In genomic region chr10:126972622-126973414, GRCh38 we compare ENCODE assay signal across 12 cellular contexts.
DNase-seq lines count a peak whose midpoint lies in the region; ATAC-seq and TF ChIP-seq lines count a peak whose summit lies in the region.
"Had no signal": no experiment of that assay in that cellular context is flagged by ENCODE, and none has a peak within 500 bp of the region (broad histone marks: within the 10 kb centered on the region; RNA-seq: fewer than 3 reads in every experiment).

No MANE protein-coding gene starts in this region.

- H3K4me1 ChIP-seq in GM23338 (ENCODE audit: insufficient read depth): peaks cover 6% of the 10 kb centered on the region
- peaks cover 11% of the 10 kb centered on the region for H3K4me1 ChIP-seq in smooth muscle cell (ENCODE audit: low read depth)
- H3K4me1 ChIP-seq in OCI-LY7 (ENCODE audit: insufficient read depth, low read length, poor library complexity, severe bottlenecking): no peaks in the 10 kb centered on the region

- H3K9ac ChIP-seq in smooth muscle cell (ENCODE audit: low read depth): peak overlapping the region; percentile 79

- H3K4me3 ChIP-seq in GM23338 (no peak overlapping the region), astrocyte of the cerebellum (ENCODE audit: low read depth, low read length) (no peak overlapping the region), smooth muscle cell (peak overlapping the region; percentile 43), OCI-LY7 (ENCODE audit: low read depth, low read length, poor library complexity, severe bottlenecking) (no peak overlapping the region)

- peaks cover 6% of the 10 kb centered on the region; the same call in 1 of the 2 replicates for H4K20me1 ChIP-seq in GM23338 (replicated peaks; ENCODE audit: insufficient read depth)
- peaks cover 58% of the 10 kb centered on the region for H4K20me1 ChIP-seq in smooth muscle cell (ENCODE audit: low read depth)
- no peaks in the 10 kb centered on the region for H4K20me1 ChIP-seq in OCI-LY7 (ENCODE audit: insufficient read depth, low read length)

- peaks cover 20% of the 10 kb centered on the region for H3K36me3 Mint-ChIP-seq in GM23338 (ENCODE audit: low read depth)
- H3K36me3 Mint-ChIP-seq: memory B cell had no signal

- DNase-seq in GM23338 (ENCODE audit: low spot score) (no peak), astrocyte of the cerebellum (ENCODE audit: low read depth) (peak; percentile 91), iris pigment epithelial cell (ENCODE audit: low read depth) (peak; percentile 96), smooth muscle cell (lab: John Stamatoyannopoulos, UW; ENCODE audit: unreplicated experiment) (no peak), OCI-LY7 (ENCODE audit: low spot score) (no peak), ureter (ENCODE audit: low spot score) (no peak), NCI-H748 treated with DMSO at 0.1 percent for 48 hours (lab: John Stamatoyannopoulos, UW) (no peak), NCI-H2171 treated with DMSO at 0.1 percent for 48 hours (lab: John Stamatoyannopoulos, UW) (no peak)
- DNase-seq: activated naive CD4-positive, alpha-beta T cell; NCI-H2081; T-helper 9 cell had no signal

- peaks cover 28% of the 10 kb centered on the region for H3K4me1 Mint-ChIP-seq in GM23338
- H3K4me1 Mint-ChIP-seq: memory B cell had no signal

- H3K9me2 ChIP-seq in GM23338 (ENCODE audit: insufficient read depth) (no peaks in the 10 kb centered on the region), OCI-LY7 (ENCODE audit: insufficient read depth, low read length) (no peaks in the 10 kb centered on the region)

- H3F3A ChIP-seq in GM23338 (replicated peaks; ENCODE audit: low read depth) (no peaks in the 10 kb centered on the region), smooth muscle cell (ENCODE audit: low read depth) (peaks cover 18% of the 10 kb centered on the region)

- no TSS peak for BruUV-seq in OCI-LY7 (replicated peaks; lab: Mats Ljungman, UMichigan)

- peaks cover 4% of the 10 kb centered on the region for H3K27me3 Mint-ChIP-seq in GM23338 (ENCODE audit: insufficient read depth, low read depth, poor library complexity)
- H3K27me3 Mint-ChIP-seq: memory B cell had no signal

- no peaks in the 10 kb centered on the region for H3K9me3 Mint-ChIP-seq in GM23338
- H3K9me3 Mint-ChIP-seq: memory B cell had no signal

- H3K9me3 ChIP-seq in smooth muscle cell (replicated peaks; ENCODE audit: low read depth): no peaks in the 10 kb centered on the region
- H3K9me3 ChIP-seq in OCI-LY7 (ENCODE audit: low read length): no peaks in the 10 kb centered on the region

- no peak for ATAC-seq in GM23338

- H2AFZ ChIP-seq in GM23338: no peak overlapping the region
- peak overlapping the region; percentile 70 for H2AFZ ChIP-seq in smooth muscle cell (ENCODE audit: low read depth)
- no peak overlapping the region for H2AFZ ChIP-seq in OCI-LY7 (ENCODE audit: low read length)

- in situ Hi-C loops in astrocyte of the cerebellum (cut with HindIII; ENCODE audit: low sequenced_read_pairs): no loop called here

- H3K4me2 ChIP-seq in GM23338: no peak overlapping the region
- peak overlapping the region; percentile 83 for H3K4me2 ChIP-seq in smooth muscle cell
- no peak overlapping the region for H3K4me2 ChIP-seq in OCI-LY7 (ENCODE audit: low read length)

- intact Hi-C loops in OCI-LY7 (cut with micrococcal nuclease; ENCODE audit: unreplicated experiment): no loop called here

- H3K27ac ChIP-seq in GM23338 (ENCODE audit: low read depth): no peak overlapping the region
- peak overlapping the region; percentile 93 for H3K27ac ChIP-seq in smooth muscle cell (ENCODE audit: low read depth)
- no peak overlapping the region for H3K27ac ChIP-seq in OCI-LY7 (ENCODE audit: low read depth, low read length, poor library complexity, severe bottlenecking)

- H3K4me3 Mint-ChIP-seq in GM23338: no peak overlapping the region
- H3K4me3 Mint-ChIP-seq: memory B cell had no signal

- peaks cover 24% of the 10 kb centered on the region for H3K79me2 ChIP-seq in GM23338 (replicated peaks; ENCODE audit: insufficient read depth)
- H3K79me2 ChIP-seq in smooth muscle cell (ENCODE audit: low read depth): peaks cover 25% of the 10 kb centered on the region
- H3K79me2 ChIP-seq in OCI-LY7 (ENCODE audit: insufficient read depth, low read depth, low read length): no peaks in the 10 kb centered on the region

- TF ChIP-seq CTCF in GM23338 (conservative IDR thresholded peaks at IDR 0.05; ENCODE audit: low read depth in 2 of 2): no peak
- no peak for TF ChIP-seq CTCF in astrocyte of the cerebellum (IDR thresholded peaks at IDR 0.05; ENCODE audit: low read depth, low read length, missing control alignments)
- no peak for TF ChIP-seq CTCF in smooth muscle cell (IDR thresholded peaks at IDR 0.05; ENCODE audit: borderline replicate concordance, insufficient read depth, poor library complexity, severe bottlenecking)
- TF ChIP-seq CTCF in OCI-LY7 (conservative IDR thresholded peaks at IDR 0.05; ENCODE audit: low read length): no peak

- WGBS in smooth muscle cell (ENCODE audit: low lambda C conversion rate): 6% methylated on average over 11 of the region's 11 CpGs

- peak overlapping the region; percentile 10 for H3K27ac Mint-ChIP-seq in GM23338
- H3K27ac Mint-ChIP-seq: memory B cell had no signal

- H3K27me3 ChIP-seq in GM23338 (ENCODE audit: insufficient read depth) (no peaks in the 10 kb centered on the region), smooth muscle cell (ENCODE audit: low read depth) (no peaks in the 10 kb centered on the region)

- CTCF ChIA-PET in OCI-LY7 (lab: Charles Lee; ENCODE audit: unreplicated experiment): no interaction called here

- H3K36me3 ChIP-seq in GM23338 (ENCODE audit: insufficient read depth) (peaks cover 3% of the 10 kb centered on the region; the same call in 1 of the 2 replicates), smooth muscle cell (ENCODE audit: low read depth) (peaks cover 2% of the 10 kb centered on the region), OCI-LY7 (ENCODE audit: insufficient read depth, low read length) (no peaks in the 10 kb centered on the region)

- POLR2A ChIA-PET in OCI-LY7 (lab: Charles Lee): no interaction called here

TF ChIP-seq in GM23338, 12 proteins besides CTCF, POLR2A, EP300 and RAD21 (continues in another document):
- TF ChIP-seq POLR2AphosphoS5 (IDR thresholded peaks at IDR 0.05; ENCODE audit: low read depth) (no peak), EZH2phosphoT487 (IDR thresholded peaks at IDR 0.05; ENCODE audit: unreplicated experiment) (no peak), ETS1 (IDR thresholded peaks at IDR 0.05) (no peak), JUNB (IDR thresholded peaks at IDR 0.05; ENCODE audit: unreplicated experiment) (no peak), CREB1 (CRISPR knock-in tag; IDR thresholded peaks at IDR 0.05; ENCODE audit: low read depth) (no peak), REST (IDR thresholded peaks at IDR 0.05; ENCODE audit: unreplicated experiment) (no peak), ZNF331 (CRISPR knock-in tag; IDR thresholded peaks at IDR 0.05; ENCODE audit: low read depth) (no peak), ZNF114 (CRISPR knock-in tag; IDR thresholded peaks at IDR 0.05) (no peak), NANOG (IDR thresholded peaks at IDR 0.05; ENCODE audit: borderline replicate concordance) (no peak)

Comparison
In these comparisons a context has a peak if more than half of its experiments do, and no peak if none do; other contexts are left out.
1. DNase-seq: peak in astrocyte of the cerebellum (single experiment) and iris pigment epithelial cell (single experiment); none in GM23338 (single experiment), smooth muscle cell (single experiment), OCI-LY7 (single experiment), ureter (single experiment), NCI-H748 treated with DMSO at 0.1 percent for 48 hours (single experiment) and NCI-H2171 treated with DMSO at 0.1 percent for 48 hours (single experiment).